20 cellular contexts compared by ENCODE assay signal in genomic region chr2:60965514-60965815, GRCh38. TPM values are rescaled to one million over a fixed set of nuclear protein-coding genes. Genes with fewer than 3 reads are reported as not detected.
A peak's percentile ranks its signal among the peaks of the same experiment; 100 is the strongest.
DNase-seq lines count a peak whose midpoint lies in the region; ATAC-seq and TF ChIP-seq lines count a peak whose summit lies in the region.
"Had no signal": no experiment of that assay in that cellular context is flagged by ENCODE, and none has a peak within 500 bp of the region (broad histone marks: within the 10 kb centered on the region; RNA-seq: fewer than 3 reads in every experiment).

No MANE protein-coding gene starts in this region.

- TF ChIP-seq CTCF in Loucy (conservative IDR thresholded peaks at IDR 0.05; ENCODE audit: low read length), result no peak
- no peak for TF ChIP-seq CTCF in natural killer cell (IDR thresholded peaks at IDR 0.05)

- no peaks in the 10 kb centered on the region for H3K27me3 ChIP-seq in Loucy (ENCODE audit: insufficient read depth, low read length, poor library complexity, severe bottlenecking)
- H3K27me3 ChIP-seq: colonic mucosa, Peyer's patch, sigmoid colon, transverse colon had no signal

- H3K27ac Mint-ChIP-seq in activated CD4-positive, alpha-beta T cell treated with anti-CD3 and anti-CD28 coated beads for 36 hours, result peak overlapping the region; percentile 42
- peak overlapping the region; percentile 38 for H3K27ac Mint-ChIP-seq in activated naive CD8-positive, alpha-beta T cell treated with anti-CD3 and anti-CD28 coated beads, Interleukin-2, amount 50 U/mL, for 24 hours
- peak overlapping the region; percentile 92 to 97 for H3K27ac Mint-ChIP-seq in natural killer cell

- no peak for ATAC-seq in activated CD4-positive, alpha-beta T cell treated with anti-CD3 and anti-CD28 coated beads for 36 hours
- no peak for ATAC-seq in activated naive CD8-positive, alpha-beta T cell treated with anti-CD3 and anti-CD28 coated beads, Interleukin-2, amount 50 U/mL, for 24 hours
- ATAC-seq in natural killer cell, result peak in 1 of 3 donors; percentile 40
- no peak for ATAC-seq in GM18867 (IDR thresholded peaks at IDR 0.05; ENCODE audit: unreplicated experiment)
- ATAC-seq in GM21447 (IDR thresholded peaks at IDR 0.05; ENCODE audit: unreplicated experiment), result no peak
- ATAC-seq: esophagus mucosa, SK-N-SH treated with all-trans-retinoic acid at 6 μM for 48 hours had no signal

- intact Hi-C loops in activated CD4-positive, alpha-beta T cell treated with anti-CD3 and anti-CD28 coated beads for 36 hours (cut with DNase I, micrococcal nuclease), result no loop called here
- intact Hi-C loops in natural killer cell (cut with micrococcal nuclease), result loop anchor here (1.0 to 5.0 kb wide), 2 partner anchors 11 to 33 kb away; no protein-coding TSS in a partner anchor

- H3K27me3 Mint-ChIP-seq in activated CD4-positive, alpha-beta T cell treated with anti-CD3 and anti-CD28 coated beads for 36 hours, result no peaks in the 10 kb centered on the region
- no peaks in the 10 kb centered on the region for H3K27me3 Mint-ChIP-seq in activated naive CD8-positive, alpha-beta T cell treated with anti-CD3 and anti-CD28 coated beads, Interleukin-2, amount 50 U/mL, for 24 hours
- no peaks in the 10 kb centered on the region for H3K27me3 Mint-ChIP-seq in natural killer cell (ENCODE audit: low read depth in 2 of 2)

- H3K4me2 ChIP-seq in Loucy (ENCODE audit: low read depth, low read length, poor library complexity, severe bottlenecking), result peak overlapping the region; percentile 47

- no peaks in the 10 kb centered on the region for H3K79me2 ChIP-seq in Loucy (ENCODE audit: insufficient read depth, low read length)

- no peaks in the 10 kb centered on the region for H3K36me3 ChIP-seq in Loucy (ENCODE audit: insufficient read depth, low read length)
- H3K36me3 ChIP-seq: colonic mucosa, Peyer's patch, sigmoid colon, transverse colon had no signal

- no peaks in the 10 kb centered on the region for H3K9me3 ChIP-seq in Loucy (ENCODE audit: insufficient read depth, low read depth, low read length)
- H3K9me3 ChIP-seq: colonic mucosa, Peyer's patch, sigmoid colon, transverse colon had no signal

- peak overlapping the region; percentile 1 for H3K9ac ChIP-seq in Loucy (ENCODE audit: low read depth, low read length, poor library complexity, severe bottlenecking)

- H3K4me3 Mint-ChIP-seq in activated CD4-positive, alpha-beta T cell treated with anti-CD3 and anti-CD28 coated beads for 36 hours, result no peak overlapping the region
- H3K4me3 Mint-ChIP-seq in activated naive CD8-positive, alpha-beta T cell treated with anti-CD3 and anti-CD28 coated beads, Interleukin-2, amount 50 U/mL, for 24 hours, result no peak overlapping the region
- H3K4me3 Mint-ChIP-seq in natural killer cell, result peak overlapping the region; percentile 75

- H3F3A ChIP-seq in Loucy (ENCODE audit: low read depth), result no peaks in the 10 kb centered on the region

- POLR2A ChIA-PET in activated CD4-positive, alpha-beta T cell treated with anti-CD3 and anti-CD28 coated beads for 36 hours (lab: Charles Lee), result interaction anchor here (0.6 kb wide), 1 partner anchor 32 kb away, joined by 5 read pairs; no protein-coding TSS in a partner anchor

- CTCF ChIA-PET in activated CD4-positive, alpha-beta T cell treated with anti-CD3 and anti-CD28 coated beads for 36 hours (lab: Charles Lee), result interaction anchor here (0.8 to 3.9 kb wide), 8 partner anchors 10 to 161 kb away, joined by 3 to 22 read pairs (median 5); no protein-coding TSS in a partner anchor

- peaks cover 24% of the 10 kb centered on the region for H3K4me1 ChIP-seq in Loucy (ENCODE audit: insufficient read depth, low read length, poor library complexity, severe bottlenecking)
- H3K4me1 ChIP-seq: colonic mucosa, Peyer's patch, sigmoid colon had no signal

- H3K4me3 ChIP-seq in Loucy (ENCODE audit: low read length, poor library complexity, severe bottlenecking), result peak overlapping the region; percentile 37
- H3K4me3 ChIP-seq: colonic mucosa, Peyer's patch, sigmoid colon, transverse colon had no signal

- no peak for DNase-seq in activated CD4-positive, alpha-beta T cell treated with anti-CD3 and anti-CD28 coated beads for 36 hours
- no peak for DNase-seq in activated CD4-positive, alpha-beta T cell treated with anti-CD3 and anti-CD28 coated beads, Interleukin-2, amount 50 U/mL, for 1 hour
- no peak for DNase-seq in activated naive CD8-positive, alpha-beta T cell treated with anti-CD3 and anti-CD28 coated beads, Interleukin-2, amount 50 U/mL, for 24 hours
- no peak for DNase-seq in natural killer cell
- DNase-seq in stimulated activated CD8-positive, alpha-beta memory T cell treated with anti-CD3 and anti-CD28 coated beads, Interleukin-4, amount 100 ng/mL, for 48 hours, result no peak
- DNase-seq: activated CD4-positive, CD25-positive, alpha-beta regulatory T cell; aorta; colonic mucosa; HCEC 1CT; NCI-H2081 treated with DMSO at 0.1 percent for 48 hours; NCI-H69; nucleus accumbens; Peyer's patch; sigmoid colon; transverse colon had no signal

- H2AFZ ChIP-seq in Loucy (ENCODE audit: low read length), result peak overlapping the region; percentile 83

- H3K36me3 Mint-ChIP-seq in activated CD4-positive, alpha-beta T cell treated with anti-CD3 and anti-CD28 coated beads for 36 hours (ENCODE audit: low read depth), result peaks cover 4% of the 10 kb centered on the region
- peaks cover 6% of the 10 kb centered on the region for H3K36me3 Mint-ChIP-seq in activated naive CD8-positive, alpha-beta T cell treated with anti-CD3 and anti-CD28 coated beads, Interleukin-2, amount 50 U/mL, for 24 hours (ENCODE audit: low read depth)
- H3K36me3 Mint-ChIP-seq in natural killer cell, result no peaks in the 10 kb centered on the region

- H4K20me1 ChIP-seq in Loucy (ENCODE audit: insufficient read depth, low read length, poor library complexity, severe bottlenecking), result no peaks in the 10 kb centered on the region

- H3K4me1 Mint-ChIP-seq in activated CD4-positive, alpha-beta T cell treated with anti-CD3 and anti-CD28 coated beads for 36 hours, result peaks cover 38% of the 10 kb centered on the region
- peaks cover 50% of the 10 kb centered on the region for H3K4me1 Mint-ChIP-seq in activated naive CD8-positive, alpha-beta T cell treated with anti-CD3 and anti-CD28 coated beads, Interleukin-2, amount 50 U/mL, for 24 hours
- peaks cover 23 to 34% of the 10 kb centered on the region in 2 donors for H3K4me1 Mint-ChIP-seq in natural killer cell

- H3K9me2 ChIP-seq in Loucy (replicated peaks; ENCODE audit: low read depth, low read length), result no peaks in the 10 kb centered on the region

- no peaks in the 10 kb centered on the region for H3K9me3 Mint-ChIP-seq in activated CD4-positive, alpha-beta T cell treated with anti-CD3 and anti-CD28 coated beads for 36 hours (ENCODE audit: low read depth)
- H3K9me3 Mint-ChIP-seq in activated naive CD8-positive, alpha-beta T cell treated with anti-CD3 and anti-CD28 coated beads, Interleukin-2, amount 50 U/mL, for 24 hours, result no peaks in the 10 kb centered on the region
- no peaks in the 10 kb centered on the region for H3K9me3 Mint-ChIP-seq in natural killer cell

RNA-seq across cellular contexts. Expression of gene PEX13, which starts 52.1 kb away (rescaled TPM):
- total RNA-seq in activated CD4-positive, alpha-beta T cell treated with anti-CD3 and anti-CD28 coated beads for 36 hours, result 10 to 100 TPM; 14.4 to 19.9 TPM
- total RNA-seq in natural killer cell, result 10 to 100 TPM; 15.8 to 18.1 (median 17.9) TPM

RNA-seq across cellular contexts. Expression of gene PUS10, which starts 52.6 kb away (rescaled TPM):
- total RNA-seq in activated CD4-positive, alpha-beta T cell treated with anti-CD3 and anti-CD28 coated beads for 36 hours, result 1 to 10 TPM; 8.5 to 8.9 TPM
- total RNA-seq in natural killer cell, result 10 to 100 TPM in 1 of 3 donors, 1 to 10 TPM in 2; 7.2 to 15.2 (median 8.4) TPM

Comparison
In these comparisons a context has a peak if more than half of its experiments do, and no peak if none do; other contexts are left out.
1. H3K27ac Mint-ChIP-seq: peak in every context shown above with its lines; median percentile 94 in natural killer cell; 42 in activated CD4-positive, alpha-beta T cell treated with anti-CD3 and anti-CD28 coated beads for 36 hours; 38 in activated naive CD8-positive, alpha-beta T cell treated with anti-CD3 and anti-CD28 coated beads, Interleukin-2, amount 50 U/mL, for 24 hours.